Comparison of ENCODE assay signal across 28 cellular contexts in the genomic region with DNA sequence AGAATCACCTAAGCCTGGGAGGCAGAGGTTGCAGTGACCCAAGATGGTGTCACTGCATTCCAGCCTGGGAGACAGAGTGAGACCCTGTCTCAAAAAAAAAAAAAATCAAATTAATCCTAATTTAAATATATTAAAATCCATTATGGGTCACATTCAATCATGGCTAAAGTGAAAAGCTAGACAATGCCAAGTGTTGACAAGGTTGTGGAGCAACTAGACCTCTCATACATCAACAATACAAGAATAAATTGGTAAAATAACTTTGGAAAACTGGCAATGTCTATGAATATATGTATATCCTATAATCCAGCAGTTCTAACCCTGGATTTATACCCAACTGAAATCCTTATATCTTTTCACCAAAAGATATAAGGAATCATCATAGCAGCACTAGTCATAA.
"Had no signal": no experiment of that assay in that cellular context is flagged by ENCODE, and none has a peak within 500 bp of the region (broad histone marks: within the 10 kb centered on the region; RNA-seq: fewer than 3 reads in every experiment).

No MANE protein-coding gene starts in this region.

- H3K27me3 ChIP-seq: colonic mucosa, dorsolateral prefrontal cortex, esophagus muscularis mucosa, esophagus squamous epithelium, foreskin keratinocyte, gastrocnemius medialis, gastroesophageal sphincter, heart left ventricle, heart right ventricle had no signal

- H3K9me3 ChIP-seq: colonic mucosa, esophagus muscularis mucosa, esophagus squamous epithelium, gastrocnemius medialis, gastroesophageal sphincter had no signal

- ATAC-seq: effector memory CD8-positive, alpha-beta T cell; esophagus mucosa; foreskin keratinocyte; gastrocnemius medialis; gastroesophageal sphincter; heart left ventricle; heart right ventricle had no signal

- H3K36me3 ChIP-seq: colonic mucosa, esophagus muscularis mucosa, esophagus squamous epithelium, gastrocnemius medialis, gastroesophageal sphincter, heart left ventricle, heart right ventricle had no signal

- H3K27ac ChIP-seq: colonic mucosa, coronary artery, dorsolateral prefrontal cortex, epithelial cell of prostate, esophagus muscularis mucosa, esophagus squamous epithelium, foreskin keratinocyte, gastrocnemius medialis, gastroesophageal sphincter, heart left ventricle, heart right ventricle had no signal

- H3K4me1 ChIP-seq: colonic mucosa, gastrocnemius medialis, gastroesophageal sphincter had no signal

- H3K4me3 ChIP-seq: colonic mucosa, coronary artery, dorsolateral prefrontal cortex, esophagus muscularis mucosa, esophagus squamous epithelium, gastrocnemius medialis, gastroesophageal sphincter, heart left ventricle, heart right ventricle had no signal

- FAIRE-seq: colon, endometrium, endothelial cell of umbilical vein, frontal cortex had no signal

- DNase-seq: colonic mucosa; cortex of kidney; dermis blood vessel endothelial cell; dorsolateral prefrontal cortex; effector CD4-positive, alpha-beta T cell; effector CD8-positive, alpha-beta T cell; effector memory CD4-positive, alpha-beta T cell; effector memory CD8-positive, alpha-beta T cell; endodermal cell; erythroblast; esophagus squamous epithelium; foreskin fibroblast; foreskin keratinocyte; foreskin melanocyte; gastrocnemius medialis; glutamatergic neuron; head of caudate nucleus; heart left ventricle; heart right ventricle had no signal
